ENCODE assay signal across 8 cellular contexts in the genomic region with DNA sequence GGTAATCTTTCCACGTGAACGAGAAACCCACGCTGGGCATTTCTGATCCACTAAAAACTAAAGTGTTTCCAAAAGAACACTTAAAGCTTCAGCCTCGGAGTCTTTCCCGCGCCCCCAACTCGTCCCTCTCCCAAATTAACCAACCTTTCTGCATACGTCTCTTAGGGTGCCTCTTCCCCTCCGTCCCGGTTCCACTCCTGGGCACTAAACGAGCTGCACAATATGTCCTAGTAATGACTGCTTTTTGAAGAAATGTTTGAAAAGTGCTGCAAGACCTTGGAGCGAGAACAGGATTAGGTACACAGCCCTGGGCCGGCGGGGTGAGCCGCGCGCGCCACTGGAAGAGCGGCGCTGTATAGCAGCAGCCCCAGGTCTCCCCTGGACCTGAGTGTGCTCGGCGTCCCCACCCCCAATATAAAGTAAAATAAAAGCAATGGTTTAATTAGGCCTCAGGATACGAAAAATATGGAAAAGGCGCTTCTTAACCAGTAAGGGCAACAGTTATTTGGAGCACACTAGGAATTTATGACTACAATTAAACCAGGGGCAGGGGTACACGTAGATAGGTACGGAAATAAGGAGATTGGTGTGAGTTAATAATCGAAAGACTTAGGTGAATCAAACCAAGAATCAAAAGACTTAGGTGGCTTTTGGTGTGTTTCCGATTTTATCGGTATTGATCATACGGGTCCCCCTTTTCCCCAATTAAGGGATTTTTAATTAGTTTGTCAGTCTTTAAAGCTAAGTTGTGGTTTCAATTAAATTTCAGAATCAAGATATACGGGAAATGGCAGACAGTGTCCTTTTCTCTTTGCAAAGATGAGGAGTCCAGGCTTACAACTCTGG. TPM values are rescaled to one million over a fixed set of nuclear protein-coding genes. Genes with fewer than 3 reads are reported as not detected.
A peak's percentile ranks its signal among the peaks of the same experiment; 100 is the strongest.
DNase-seq lines count a peak whose midpoint lies in the region; ATAC-seq and TF ChIP-seq lines count a peak whose summit lies in the region.

No MANE protein-coding gene starts in this region.

- no peak overlapping the region for H3K4me3 ChIP-seq in CD4-positive, alpha-beta memory T cell (ENCODE audit: low read length in 2 of 2)
- peak overlapping the region; percentile 39 to 85 (median 71) for H3K4me3 ChIP-seq in dorsolateral prefrontal cortex
- no peak overlapping the region for H3K4me3 ChIP-seq in OCI-LY7 (ENCODE audit: low read depth, low read length, poor library complexity, severe bottlenecking)

- H3K4me3 Mint-ChIP-seq in CD4-positive, alpha-beta memory T cell, result peak overlapping the region; percentile 26 to 68 (median 58)
- H3K4me3 Mint-ChIP-seq in natural killer cell, result peak overlapping the region; percentile 70

- H3K27ac Mint-ChIP-seq in CD4-positive, alpha-beta memory T cell, result no peak overlapping the region
- H3K27ac Mint-ChIP-seq in natural killer cell, result no peak overlapping the region

- H4K20me1 ChIP-seq in OCI-LY7 (ENCODE audit: insufficient read depth, low read length), result no peaks in the 10 kb centered on the region

- TF ChIP-seq CTCF in dorsolateral prefrontal cortex (IDR thresholded peaks at IDR 0.05 in 54 of 56, conservative IDR thresholded peaks at IDR 0.05 in 2 of 56; ENCODE audit: low read depth in 1 of 56, partially characterized antibody in 56 of 56) (no peak), natural killer cell (IDR thresholded peaks at IDR 0.05) (no peak), OCI-LY7 (conservative IDR thresholded peaks at IDR 0.05; ENCODE audit: low read length) (no peak)

- POLR2A ChIA-PET in CD4-positive, alpha-beta memory T cell (lab: Charles Lee; ENCODE audit: partially characterized antibody), result interaction anchor here (0.6 to 2.1 kb wide), 2 partner anchors 39 to 593 kb away, joined by 3 to 9 read pairs; no protein-coding TSS in a partner anchor
- POLR2A ChIA-PET in OCI-LY7 (lab: Charles Lee), result no interaction called here

- no peak overlapping the region for H3K4me2 ChIP-seq in OCI-LY7 (ENCODE audit: low read length)

- CTCF ChIA-PET in CD4-positive, alpha-beta memory T cell (lab: Charles Lee; ENCODE audit: partially characterized antibody), result interaction anchor here (1.1 kb wide), 1 partner anchor 11 kb away, joined by 3 read pairs; no protein-coding TSS in a partner anchor
- CTCF ChIA-PET in OCI-LY7 (lab: Charles Lee; ENCODE audit: unreplicated experiment), result interaction anchor here (0.6 kb wide), 1 partner anchor 677 kb away, joined by 6 read pairs; no protein-coding TSS in a partner anchor

- peaks cover 15 to 34% (median 24%) of the 10 kb centered on the region in 4 donors for H3K4me1 Mint-ChIP-seq in CD4-positive, alpha-beta memory T cell
- H3K4me1 Mint-ChIP-seq in natural killer cell, result peaks cover 23 to 26% of the 10 kb centered on the region in 2 donors

- intact Hi-C loops in CD4-positive, alpha-beta memory T cell (cut with micrococcal nuclease), result no loop called here
- intact Hi-C loops in dorsolateral prefrontal cortex (cut with DNase I) (loop anchor here in 1 of 2 donors (5.0 kb wide), 1 partner anchor 40 kb away; no protein-coding TSS in a partner anchor), natural killer cell (cut with micrococcal nuclease) (no loop called here), OCI-LY7 (cut with micrococcal nuclease; ENCODE audit: unreplicated experiment) (no loop called here)

- H3K27ac ChIP-seq in CD4-positive, alpha-beta memory T cell (ENCODE audit: low read depth, low read length), result no peak overlapping the region
- H3K27ac ChIP-seq in dorsolateral prefrontal cortex (no peak overlapping the region), OCI-LY7 (ENCODE audit: low read depth, low read length, poor library complexity, severe bottlenecking) (no peak overlapping the region)

- in situ Hi-C loops in KBM-7 (cut with MboI; ENCODE audit: low pct_unique_long_range_greater_than_20kb, low sequenced_read_pairs), result no loop called here

- H3K4me1 ChIP-seq in CD4-positive, alpha-beta memory T cell (ENCODE audit: insufficient read depth, low read length), result peaks cover 30% of the 10 kb centered on the region
- peaks cover 13% of the 10 kb centered on the region for H3K4me1 ChIP-seq in OCI-LY7 (ENCODE audit: insufficient read depth, low read length, poor library complexity, severe bottlenecking)

- H3K36me3 ChIP-seq in CD4-positive, alpha-beta memory T cell (ENCODE audit: insufficient read depth, low read length), result no peaks in the 10 kb centered on the region
- H3K36me3 ChIP-seq in OCI-LY7 (ENCODE audit: insufficient read depth, low read length), result no peaks in the 10 kb centered on the region

- H2AFZ ChIP-seq in OCI-LY7 (ENCODE audit: low read length), result no peak overlapping the region

- peaks cover 19% of the 10 kb centered on the region for H3K27me3 ChIP-seq in CD4-positive, alpha-beta memory T cell (ENCODE audit: insufficient read depth, low read length)
- H3K27me3 ChIP-seq in dorsolateral prefrontal cortex, result peaks cover 0 to 22% (median 4%) of the 10 kb centered on the region in 45 donors

- H3K9me3 Mint-ChIP-seq in CD4-positive, alpha-beta memory T cell, result no peaks in the 10 kb centered on the region
- H3K9me3 Mint-ChIP-seq in natural killer cell, result no peaks in the 10 kb centered on the region

- no peaks in the 10 kb centered on the region for H3K9me3 ChIP-seq in CD4-positive, alpha-beta memory T cell (ENCODE audit: control insufficient read depth in 1 of 2, low read length in 2 of 2)
- no peaks in the 10 kb centered on the region for H3K9me3 ChIP-seq in OCI-LY7 (ENCODE audit: low read length)

- no TSS peak for BruUV-seq in OCI-LY7 (replicated peaks; lab: Mats Ljungman, UMichigan)

- H3K79me2 ChIP-seq in OCI-LY7 (ENCODE audit: insufficient read depth, low read depth, low read length), result no peaks in the 10 kb centered on the region

- ATAC-seq in natural killer cell, result no peak
- ATAC-seq in HG03039 (IDR thresholded peaks at IDR 0.05; ENCODE audit: unreplicated experiment), result no peak

- no peaks in the 10 kb centered on the region for H3K36me3 Mint-ChIP-seq in CD4-positive, alpha-beta memory T cell
- no peaks in the 10 kb centered on the region for H3K36me3 Mint-ChIP-seq in natural killer cell

- no peaks in the 10 kb centered on the region for H3K9me2 ChIP-seq in OCI-LY7 (ENCODE audit: insufficient read depth, low read length)

- H3K27me3 Mint-ChIP-seq in CD4-positive, alpha-beta memory T cell, result peaks cover 43 to 50% of the 10 kb centered on the region in 2 donors
- H3K27me3 Mint-ChIP-seq in natural killer cell (ENCODE audit: low read depth in 2 of 2), result peaks cover 42 to 85% of the 10 kb centered on the region in 2 donors

- no peak for DNase-seq in CD4-positive, alpha-beta memory T cell
- peak; percentile 23 for DNase-seq in NCI-H1092 treated with DMSO at 0.1 percent for 48 hours (lab: John Stamatoyannopoulos, UW)
- DNase-seq in dorsolateral prefrontal cortex, result peak in 1 of 10 donors; percentile 42
- no peak for DNase-seq in natural killer cell
- DNase-seq in HuH-7.5 (ENCODE audit: low spot score), result no peak
- no peak for DNase-seq in OCI-LY7 (ENCODE audit: low spot score)
- DNase-seq in KBM-7, result no peak

RNA-seq across cellular contexts. Expression of gene TET1, which starts 1.9 kb away (rescaled TPM):
- 1 to 10 TPM; 1.4 to 1.5 TPM for total RNA-seq in CD4-positive, alpha-beta memory T cell
- 1 to 10 TPM in 1 of 2 donors, under 1 TPM in 1; 0.71 to 1.0 TPM for polyA plus RNA-seq in CD4-positive, alpha-beta memory T cell
- 1 to 10 TPM; 4.6 to 9.9 (median 7.4) TPM for total RNA-seq in dorsolateral prefrontal cortex
- total RNA-seq in natural killer cell, result 1 to 10 TPM; 4.0 to 5.9 (median 4.5) TPM
- 3.0 and 3.3 TPM in 2 replicates for total RNA-seq in OCI-LY7 (2014; rRNA removed; shearing (Covaris generic))
- total RNA-seq in OCI-LY7 (2022), result 3.4 and 3.8 TPM in 2 replicates

RNA-seq across cellular contexts. Expression of gene SLC25A16, which starts 34.7 kb away (rescaled TPM):
- 10 to 100 TPM; 29.1 to 30.7 TPM for total RNA-seq in CD4-positive, alpha-beta memory T cell
- 1 to 10 TPM; 5.4 to 6.7 TPM for polyA plus RNA-seq in CD4-positive, alpha-beta memory T cell
- total RNA-seq in dorsolateral prefrontal cortex (100 to 1,000 TPM in 1 of 120 experiments, 10 to 100 TPM in 119; 40.7 to 100 (median 67.1) TPM), natural killer cell (10 to 100 TPM; 30.2 to 31.5 (median 31.1) TPM), OCI-LY7 (2022) (20.9 and 25.7 TPM in 2 replicates)
- total RNA-seq in OCI-LY7 (2014; rRNA removed; shearing (Covaris generic)), result 7.1 and 15.4 TPM in 2 replicates

Comparison
In these comparisons a context has a peak if more than half of its experiments do, and no peak if none do; other contexts are left out.
1. H3K4me3 ChIP-seq: peak in dorsolateral prefrontal cortex (59 of 59); none in CD4-positive, alpha-beta memory T cell (0 of 2) and OCI-LY7 (single experiment).